Comparison of ENCODE assay signal across 28 cellular contexts in the genomic region with DNA sequence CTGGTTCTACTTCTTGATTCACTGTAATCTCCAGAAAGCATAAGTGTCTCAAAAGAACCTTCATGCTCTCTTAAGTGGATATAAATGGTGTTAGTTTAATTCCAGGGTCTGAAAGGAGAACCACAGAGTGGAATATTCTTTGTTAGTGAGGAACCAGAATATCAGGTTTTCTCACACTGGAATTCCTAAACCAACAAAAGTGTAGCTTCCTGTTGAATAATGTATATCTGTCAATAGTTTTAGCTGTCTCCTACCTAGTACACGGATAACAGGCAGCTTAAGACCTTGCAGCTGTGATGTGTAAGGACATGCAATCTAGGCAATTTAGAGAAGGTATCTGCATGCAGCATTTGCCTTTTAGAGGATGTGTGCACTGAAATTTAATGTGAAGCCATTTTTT. TPM values are rescaled to one million over a fixed set of nuclear protein-coding genes. Genes with fewer than 3 reads are reported as not detected.
A peak's percentile ranks its signal among the peaks of the same experiment; 100 is the strongest.
DNase-seq lines count a peak whose midpoint lies in the region; ATAC-seq, FAIRE-seq and TF ChIP-seq lines count a peak whose summit lies in the region.
"Had no signal": no experiment of that assay in that cellular context is flagged by ENCODE, and none has a peak within 500 bp of the region (broad histone marks: within the 10 kb centered on the region; RNA-seq: fewer than 3 reads in every experiment).

No MANE protein-coding gene starts in this region.

- DNase-seq in GM19239 (ENCODE audit: insufficient read length, low spot score) (no peak), NCI-H2029 (lab: John Stamatoyannopoulos, UW) (peak; percentile 17), bronchial epithelial cell (ENCODE audit: low read depth) (peak; percentile 69), progenitor cell of endocrine pancreas (ENCODE audit: low spot score, unreplicated experiment) (no peak), sigmoid colon (no peak), GF-D8 (lab: John Stamatoyannopoulos, UW) (no peak), T-cell (no peak)
- DNase-seq: activated CD4-positive, alpha-beta memory T cell treated with anti-CD3 and anti-CD28 coated beads for 36 hours; activated CD4-positive, CD25-positive, alpha-beta regulatory T cell; activated effector memory CD4-positive, alpha-beta T cell treated with Interleukin-2 at 50 U/mL for 16 hours; activated naive CD8-positive, alpha-beta T cell treated with anti-CD3 and anti-CD28 coated beads for 36 hours; C1 segment of cervical spinal cord; Caco-2; erythroblast; gastrocnemius medialis; hippocampal formation; IMR-90; natural killer cell; NCI-H1105; NCI-H2171 treated with DMSO at 0.1 percent for 48 hours; ovary; spleen; stimulated activated CD4-positive, alpha-beta T cell treated with anti-CD3 and anti-CD28 coated beads, Interleukin-4, amount 100 ng/mL, for 1 hour; stimulated activated naive B cell treated with anti-CD40 and anti-IgM and Interleukin-4, amounts not matched to agents 10 μg/mL and 1 μg/mL and 100 μg/mL, for 72 hours had no signal

- no peaks in the 10 kb centered on the region for H3K9me3 Mint-ChIP-seq in progenitor cell of endocrine pancreas (ENCODE audit: low read depth)
- peaks cover 2 to 11% (median 3%) of the 10 kb centered on the region in 3 donors for H3K9me3 Mint-ChIP-seq in T-cell
- H3K9me3 Mint-ChIP-seq: activated CD4-positive, alpha-beta memory T cell treated with anti-CD3 and anti-CD28 coated beads for 36 hours; activated naive CD8-positive, alpha-beta T cell treated with anti-CD3 and anti-CD28 coated beads for 36 hours; stimulated activated naive B cell treated with anti-CD40 and anti-IgM and Interleukin-4, amounts not matched to agents 10 μg/mL and 1 μg/mL and 100 μg/mL, for 72 hours had no signal

- no peaks in the 10 kb centered on the region for H3K9me3 ChIP-seq in sigmoid colon
- H3K9me3 ChIP-seq: Caco-2, gastrocnemius medialis, ovary, spleen, suprapubic skin, vagina had no signal

- peaks cover 0 to 53% (median 40%) of the 10 kb centered on the region in 4 donors for H3K4me1 ChIP-seq in sigmoid colon

- H3K27ac ChIP-seq in sigmoid colon: no peak overlapping the region
- H3K27ac ChIP-seq: gastrocnemius medialis, ovary, suprapubic skin, vagina had no signal

- TF ChIP-seq POLR2A in sigmoid colon (IDR thresholded peaks at IDR 0.05): no peak

- H3K36me3 ChIP-seq in bronchial epithelial cell (ENCODE audit: control insufficient read depth, insufficient read depth, low read length) (peaks cover 1% of the 10 kb centered on the region), sigmoid colon (no peaks in the 10 kb centered on the region)
- H3K36me3 ChIP-seq: gastrocnemius medialis, ovary, spleen, suprapubic skin, vagina had no signal

- no peak overlapping the region for H3K4me3 Mint-ChIP-seq in progenitor cell of endocrine pancreas (ENCODE audit: low read depth)
- no peak overlapping the region for H3K4me3 Mint-ChIP-seq in T-cell
- H3K4me3 Mint-ChIP-seq: activated CD4-positive, alpha-beta memory T cell treated with anti-CD3 and anti-CD28 coated beads for 36 hours; activated naive CD8-positive, alpha-beta T cell treated with anti-CD3 and anti-CD28 coated beads for 36 hours; natural killer cell; stimulated activated naive B cell treated with anti-CD40 and anti-IgM and Interleukin-4, amounts not matched to agents 10 μg/mL and 1 μg/mL and 100 μg/mL, for 72 hours had no signal

- ATAC-seq in T-cell (replicated peaks in 1 of 4): no peak
- ATAC-seq: gastrocnemius medialis, natural killer cell, Right ventricle myocardium inferior had no signal

- H3K27ac Mint-ChIP-seq in progenitor cell of endocrine pancreas (peak overlapping the region; percentile 74), T-cell (no peak overlapping the region)
- H3K27ac Mint-ChIP-seq: activated CD4-positive, alpha-beta memory T cell treated with anti-CD3 and anti-CD28 coated beads for 36 hours; activated naive CD8-positive, alpha-beta T cell treated with anti-CD3 and anti-CD28 coated beads for 36 hours; natural killer cell; stimulated activated naive B cell treated with anti-CD40 and anti-IgM and Interleukin-4, amounts not matched to agents 10 μg/mL and 1 μg/mL and 100 μg/mL, for 72 hours had no signal

- H3K36me3 Mint-ChIP-seq in progenitor cell of endocrine pancreas (ENCODE audit: insufficient read depth) (peaks cover 29% of the 10 kb centered on the region), T-cell (no peaks in the 10 kb centered on the region)
- H3K36me3 Mint-ChIP-seq: activated CD4-positive, alpha-beta memory T cell treated with anti-CD3 and anti-CD28 coated beads for 36 hours; activated naive CD8-positive, alpha-beta T cell treated with anti-CD3 and anti-CD28 coated beads for 36 hours; stimulated activated naive B cell treated with anti-CD40 and anti-IgM and Interleukin-4, amounts not matched to agents 10 μg/mL and 1 μg/mL and 100 μg/mL, for 72 hours had no signal

- H3K27me3 ChIP-seq in bronchial epithelial cell (ENCODE audit: control insufficient read depth, insufficient read depth, low read length) (no peaks in the 10 kb centered on the region), sigmoid colon (no peaks in the 10 kb centered on the region)
- H3K27me3 ChIP-seq: gastrocnemius medialis, ovary, spleen, suprapubic skin, vagina had no signal

- TF ChIP-seq EP300 in sigmoid colon (IDR thresholded peaks at IDR 0.05): no peak

- TF ChIP-seq CTCF in bronchial epithelial cell (IDR thresholded peaks at IDR 0.05; ENCODE audit: insufficient read depth, low read length, severe bottlenecking): no peak
- TF ChIP-seq CTCF in progenitor cell of endocrine pancreas (IDR thresholded peaks at IDR 0.05; ENCODE audit: unreplicated experiment): no peak
- TF ChIP-seq CTCF in sigmoid colon (IDR thresholded peaks at IDR 0.05): no peak

- CTCF ChIA-PET in T-cell (lab: Charles Lee): no interaction called here

- POLR2A ChIA-PET in T-cell (lab: Charles Lee): no interaction called here

- intact Hi-C loops in sigmoid colon (cut with DNase I): no loop called here

- peaks cover 54% of the 10 kb centered on the region for H3K4me1 Mint-ChIP-seq in progenitor cell of endocrine pancreas (ENCODE audit: low read depth)
- H3K4me1 Mint-ChIP-seq in T-cell: no peaks in the 10 kb centered on the region
- H3K4me1 Mint-ChIP-seq: activated naive CD8-positive, alpha-beta T cell treated with anti-CD3 and anti-CD28 coated beads for 36 hours; natural killer cell; stimulated activated naive B cell treated with anti-CD40 and anti-IgM and Interleukin-4, amounts not matched to agents 10 μg/mL and 1 μg/mL and 100 μg/mL, for 72 hours had no signal

- H3K27me3 Mint-ChIP-seq in progenitor cell of endocrine pancreas: no peaks in the 10 kb centered on the region
- H3K27me3 Mint-ChIP-seq in T-cell: no peaks in the 10 kb centered on the region
- H3K27me3 Mint-ChIP-seq: activated CD4-positive, alpha-beta memory T cell treated with anti-CD3 and anti-CD28 coated beads for 36 hours; activated naive CD8-positive, alpha-beta T cell treated with anti-CD3 and anti-CD28 coated beads for 36 hours; stimulated activated naive B cell treated with anti-CD40 and anti-IgM and Interleukin-4, amounts not matched to agents 10 μg/mL and 1 μg/mL and 100 μg/mL, for 72 hours had no signal

- no peak overlapping the region for H3K4me3 ChIP-seq in bronchial epithelial cell (ENCODE audit: low read depth, low read length)
- no peak overlapping the region for H3K4me3 ChIP-seq in sigmoid colon
- H3K4me3 ChIP-seq: gastrocnemius medialis, ovary, spleen, suprapubic skin, vagina had no signal

- FAIRE-seq in GM19239 (lab: Jason Lieb, UNC) (peak; percentile 18), bronchial epithelial cell (lab: Jason Lieb, UNC) (no peak)
- FAIRE-seq: astrocyte had no signal

- WGBS in sigmoid colon, 2 donors: 46 to 68% methylated on average over 1 of the region's 1 CpG

RNA-seq across cellular contexts. Expression of a gene that starts 24.0 kb away (rescaled TPM):
- total RNA-seq in bronchial epithelial cell (30.6 and 44.5 TPM in 2 replicates), progenitor cell of endocrine pancreas (75.3 and 94.4 TPM in 2 replicates), sigmoid colon (100 to 1,000 TPM in 1 of 4 donors, 10 to 100 TPM in 3; 58.1 to 186 (median 64.2) TPM), T-cell (under 1 TPM in 3 of 5 donors, not detected in 2; 0.09 to 0.13 (median 0.12) TPM)
- 10 to 100 TPM in 1 of 3 donors, 1 to 10 TPM in 2; 2.8 to 26.1 (median 6.6) TPM for polyA plus RNA-seq in sigmoid colon
- total RNA-seq: activated naive CD8-positive, alpha-beta T cell treated with anti-CD3 and anti-CD28 coated beads for 36 hours had no signal

Comparison
In these comparisons a context has a peak if more than half of its experiments do, and no peak if none do; other contexts are left out.
1. DNase-seq: peak in NCI-H2029 (single experiment) and bronchial epithelial cell (single experiment); none in GM19239 (single experiment), progenitor cell of endocrine pancreas (single experiment), sigmoid colon (single experiment), GF-D8 (single experiment) and T-cell (0 of 34).
2. RNA of a gene that starts 24.0 kb away (total RNA-seq): 75.3 to 94.4 TPM in progenitor cell of endocrine pancreas, 58.1 to 186 TPM in sigmoid colon and 30.6 to 44.5 TPM in bronchial epithelial cell; 0.09 to 0.13 TPM in T-cell; every median in the first group is over 10 times any median in the second.